4 cellular contexts compared by ENCODE assay signal in genomic region chr6:95384988-95385387, GRCh38.
"Had no signal": no experiment of that assay in that cellular context is flagged by ENCODE, and none has a peak within 500 bp of the region (broad histone marks: within the 10 kb centered on the region; RNA-seq: fewer than 3 reads in every experiment).

No MANE protein-coding gene starts in this region.

- H3K4me1 Mint-ChIP-seq: GM23338, H9 had no signal

- DNase-seq: H9, HCEC 1CT, IMR-90 had no signal

- H3K4me3 ChIP-seq: GM23338 had no signal

- H3K27ac Mint-ChIP-seq: GM23338 had no signal

- H3K4me3 Mint-ChIP-seq: GM23338, H9 had no signal

- H3K4me2 ChIP-seq: GM23338 had no signal

- ATAC-seq: GM23338 had no signal

- H2AFZ ChIP-seq: GM23338 had no signal
